ENCODE assay signal across 17 cellular contexts in the genomic region with DNA sequence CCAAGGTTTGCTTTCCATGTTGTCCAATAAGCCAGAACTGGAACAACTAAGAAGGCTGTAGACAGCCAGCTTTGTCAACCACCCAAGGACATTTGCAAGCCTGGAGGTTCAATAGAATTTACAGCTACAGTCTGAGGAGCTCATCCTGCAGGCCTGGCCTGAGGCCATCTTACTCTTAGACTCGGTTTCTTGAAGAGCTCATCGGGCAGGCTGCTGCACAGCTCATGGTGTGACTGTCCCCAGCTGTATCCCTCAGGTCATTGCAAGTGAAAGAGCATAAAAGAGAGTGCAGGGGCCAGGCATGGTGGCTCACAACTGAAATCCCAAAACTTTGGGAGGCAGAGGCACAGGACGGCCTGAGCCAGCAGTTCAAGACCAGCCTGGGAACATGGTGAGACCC.
A peak's percentile ranks its signal among the peaks of the same experiment; 100 is the strongest.
DNase-seq lines count a peak whose midpoint lies in the region; ATAC-seq, FAIRE-seq and TF ChIP-seq lines count a peak whose summit lies in the region.
"Had no signal": no experiment of that assay in that cellular context is flagged by ENCODE, and none has a peak within 500 bp of the region (broad histone marks: within the 10 kb centered on the region; RNA-seq: fewer than 3 reads in every experiment).

No MANE protein-coding gene starts in this region.

- H3K79me2 ChIP-seq in GM23338 (replicated peaks; ENCODE audit: insufficient read depth): no peaks in the 10 kb centered on the region

- no peak for TF ChIP-seq POLR2A in testis (IDR thresholded peaks at IDR 0.05)

- 63 to 71% methylated on average over 3 of the region's 3 CpGs for WGBS in testis, 2 donors

- ATAC-seq in esophagus mucosa (peak; percentile 8), GM23338 (no peak), GM18520 (IDR thresholded peaks at IDR 0.05; ENCODE audit: unreplicated experiment) (no peak)

- H3K9me3 ChIP-seq in testis: no peaks in the 10 kb centered on the region
- H3K9me3 ChIP-seq: BLaER1 treated with 17β-estradiol and CSF1 and Interleukin-3, amounts not matched to agents 10 nM and 100 nM had no signal

- H3K4me1 ChIP-seq in testis: no peaks in the 10 kb centered on the region
- no peaks in the 10 kb centered on the region for H3K4me1 ChIP-seq in GM23338 (ENCODE audit: insufficient read depth)
- H3K4me1 ChIP-seq: BLaER1 treated with 17β-estradiol and CSF1 and Interleukin-3, amounts not matched to agents 10 nM and 100 nM had no signal

- no peaks in the 10 kb centered on the region for H3K4me1 Mint-ChIP-seq in GM23338
- H3K4me1 Mint-ChIP-seq: CD4-positive, CD25-positive, alpha-beta regulatory T cell; IgD-negative memory B cell had no signal

- H3F3A ChIP-seq in GM23338 (replicated peaks; ENCODE audit: low read depth): no peaks in the 10 kb centered on the region

- H3K4me2 ChIP-seq in GM23338: no peak overlapping the region
- H3K4me2 ChIP-seq: BLaER1 treated with 17β-estradiol and CSF1 and Interleukin-3, amounts not matched to agents 10 nM and 100 nM had no signal

- H3K27ac Mint-ChIP-seq in GM23338: no peak overlapping the region
- H3K27ac Mint-ChIP-seq: CD4-positive, CD25-positive, alpha-beta regulatory T cell; IgD-negative memory B cell had no signal

- no peaks in the 10 kb centered on the region for H3K27me3 ChIP-seq in testis
- H3K27me3 ChIP-seq in GM23338 (ENCODE audit: insufficient read depth): no peaks in the 10 kb centered on the region
- H3K27me3 ChIP-seq: BLaER1 treated with 17β-estradiol and CSF1 and Interleukin-3, amounts not matched to agents 10 nM and 100 nM had no signal

- H3K36me3 Mint-ChIP-seq in GM23338 (ENCODE audit: low read depth): no peaks in the 10 kb centered on the region
- H3K36me3 Mint-ChIP-seq: CD4-positive, CD25-positive, alpha-beta regulatory T cell; IgD-negative memory B cell had no signal

- no peak overlapping the region for H3K27ac ChIP-seq in testis
- no peak overlapping the region for H3K27ac ChIP-seq in GM23338 (ENCODE audit: low read depth)
- H3K27ac ChIP-seq: BLaER1 treated with 17β-estradiol and CSF1 and Interleukin-3, amounts not matched to agents 10 nM and 100 nM; GM23248 had no signal

- no peak overlapping the region for H2AFZ ChIP-seq in GM23338
- H2AFZ ChIP-seq: GM23248 had no signal

- FAIRE-seq in RCC 7860 (lab: Jason Lieb, UNC): no peak
- FAIRE-seq: G401.6, GM12892 had no signal

- 0 out of 3 replicates have a peak, but pooled peaks have one; percentile 4 for TF ChIP-seq CTCF in GM12872 (IDR thresholded peaks at IDR 0.05; ENCODE audit: insufficient read depth, low read depth, low read length)
- TF ChIP-seq CTCF in testis (IDR thresholded peaks at IDR 0.05): no peak
- no peak for TF ChIP-seq CTCF in GM23338 (conservative IDR thresholded peaks at IDR 0.05; ENCODE audit: low read depth in 2 of 2)

- H3K4me3 ChIP-seq in testis: no peak overlapping the region
- no peak overlapping the region for H3K4me3 ChIP-seq in GM23338
- H3K4me3 ChIP-seq: BLaER1 treated with 17β-estradiol and CSF1 and Interleukin-3, amounts not matched to agents 10 nM and 100 nM; GM23248 had no signal

- no peaks in the 10 kb centered on the region for H3K9me3 Mint-ChIP-seq in GM23338
- H3K9me3 Mint-ChIP-seq: CD4-positive, CD25-positive, alpha-beta regulatory T cell; IgD-negative memory B cell had no signal

- H3K36me3 ChIP-seq in testis (ENCODE audit: low read depth, missing control alignments): no peaks in the 10 kb centered on the region
- no peaks in the 10 kb centered on the region for H3K36me3 ChIP-seq in GM23338 (ENCODE audit: insufficient read depth)
- H3K36me3 ChIP-seq: BLaER1 treated with 17β-estradiol and CSF1 and Interleukin-3, amounts not matched to agents 10 nM and 100 nM had no signal

- DNase-seq in M059J (ENCODE audit: low read depth): peak; percentile 39
- DNase-seq in testis: peak; percentile 22
- no peak for DNase-seq in RCC 7860 (ENCODE audit: low spot score)
- DNase-seq in GM23338 (ENCODE audit: low spot score): no peak
- DNase-seq: ACHN; CD4-positive, CD25-positive, alpha-beta regulatory T cell; DMS 273 treated with DMSO at 0.1 percent for 48 hours; DMS79; GM23248; H7 had no signal

- H3K27me3 Mint-ChIP-seq in GM23338 (ENCODE audit: insufficient read depth, low read depth, poor library complexity): peaks cover 5% of the 10 kb centered on the region

- no peaks in the 10 kb centered on the region for H3K9me2 ChIP-seq in GM23338 (ENCODE audit: insufficient read depth)

- intact Hi-C loops in testis (cut with DNase I; ENCODE audit: low total_unique reads): no loop called here

- H3K4me3 Mint-ChIP-seq in GM23338: no peak overlapping the region
- H3K4me3 Mint-ChIP-seq: CD4-positive, CD25-positive, alpha-beta regulatory T cell; IgD-negative memory B cell had no signal

- H4K20me1 ChIP-seq in GM23338 (replicated peaks; ENCODE audit: insufficient read depth): no peaks in the 10 kb centered on the region
- H4K20me1 ChIP-seq: BLaER1 treated with 17β-estradiol and CSF1 and Interleukin-3, amounts not matched to agents 10 nM and 100 nM had no signal

TF ChIP-seq in GM23338, 12 proteins besides CTCF, POLR2A, EP300 and RAD21 (continues in another document):
- TF ChIP-seq NANOG (IDR thresholded peaks at IDR 0.05; ENCODE audit: borderline replicate concordance): no peak
- no peak for TF ChIP-seq EZH2 (IDR thresholded peaks at IDR 0.05; ENCODE audit: low read depth, unreplicated experiment)
- TF ChIP-seq ZNF331 (CRISPR knock-in tag; IDR thresholded peaks at IDR 0.05; ENCODE audit: low read depth): no peak
- no peak for TF ChIP-seq STAT1 (IDR thresholded peaks at IDR 0.05; ENCODE audit: unreplicated experiment)
- TF ChIP-seq, protein P1, sequence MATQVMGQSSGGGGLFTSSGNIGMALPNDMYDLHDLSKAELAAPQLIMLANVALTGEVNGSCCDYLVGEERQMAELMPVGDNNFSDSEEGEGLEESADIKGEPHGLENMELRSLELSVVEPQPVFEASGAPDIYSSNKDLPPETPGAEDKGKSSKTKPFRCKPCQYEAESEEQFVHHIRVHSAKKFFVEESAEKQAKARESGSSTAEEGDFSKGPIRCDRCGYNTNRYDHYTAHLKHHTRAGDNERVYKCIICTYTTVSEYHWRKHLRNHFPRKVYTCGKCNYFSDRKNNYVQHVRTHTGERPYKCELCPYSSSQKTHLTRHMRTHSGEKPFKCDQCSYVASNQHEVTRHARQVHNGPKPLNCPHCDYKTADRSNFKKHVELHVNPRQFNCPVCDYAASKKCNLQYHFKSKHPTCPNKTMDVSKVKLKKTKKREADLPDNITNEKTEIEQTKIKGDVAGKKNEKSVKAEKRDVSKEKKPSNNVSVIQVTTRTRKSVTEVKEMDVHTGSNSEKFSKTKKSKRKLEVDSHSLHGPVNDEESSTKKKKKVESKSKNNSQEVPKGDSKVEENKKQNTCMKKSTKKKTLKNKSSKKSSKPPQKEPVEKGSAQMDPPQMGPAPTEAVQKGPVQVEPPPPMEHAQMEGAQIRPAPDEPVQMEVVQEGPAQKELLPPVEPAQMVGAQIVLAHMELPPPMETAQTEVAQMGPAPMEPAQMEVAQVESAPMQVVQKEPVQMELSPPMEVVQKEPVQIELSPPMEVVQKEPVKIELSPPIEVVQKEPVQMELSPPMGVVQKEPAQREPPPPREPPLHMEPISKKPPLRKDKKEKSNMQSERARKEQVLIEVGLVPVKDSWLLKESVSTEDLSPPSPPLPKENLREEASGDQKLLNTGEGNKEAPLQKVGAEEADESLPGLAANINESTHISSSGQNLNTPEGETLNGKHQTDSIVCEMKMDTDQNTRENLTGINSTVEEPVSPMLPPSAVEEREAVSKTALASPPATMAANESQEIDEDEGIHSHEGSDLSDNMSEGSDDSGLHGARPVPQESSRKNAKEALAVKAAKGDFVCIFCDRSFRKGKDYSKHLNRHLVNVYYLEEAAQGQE (IDR thresholded peaks at IDR 0.05; ENCODE audit: unreplicated experiment): no peak
- TF ChIP-seq JUNB (IDR thresholded peaks at IDR 0.05; ENCODE audit: unreplicated experiment): no peak
- TF ChIP-seq ZNF114 (CRISPR knock-in tag; IDR thresholded peaks at IDR 0.05): no peak
- TF ChIP-seq, protein P2, sequence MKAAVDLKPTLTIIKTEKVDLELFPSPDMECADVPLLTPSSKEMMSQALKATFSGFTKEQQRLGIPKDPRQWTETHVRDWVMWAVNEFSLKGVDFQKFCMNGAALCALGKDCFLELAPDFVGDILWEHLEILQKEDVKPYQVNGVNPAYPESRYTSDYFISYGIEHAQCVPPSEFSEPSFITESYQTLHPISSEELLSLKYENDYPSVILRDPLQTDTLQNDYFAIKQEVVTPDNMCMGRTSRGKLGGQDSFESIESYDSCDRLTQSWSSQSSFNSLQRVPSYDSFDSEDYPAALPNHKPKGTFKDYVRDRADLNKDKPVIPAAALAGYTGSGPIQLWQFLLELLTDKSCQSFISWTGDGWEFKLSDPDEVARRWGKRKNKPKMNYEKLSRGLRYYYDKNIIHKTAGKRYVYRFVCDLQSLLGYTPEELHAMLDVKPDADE (IDR thresholded peaks at IDR 0.05): no peak
- TF ChIP-seq CREB1 (CRISPR knock-in tag; IDR thresholded peaks at IDR 0.05; ENCODE audit: low read depth): no peak

Comparison
In these comparisons a context has a peak if more than half of its experiments do, and no peak if none do; other contexts are left out.
1. DNase-seq: peak in M059J (single experiment) and testis (single experiment); none in RCC 7860 (single experiment) and GM23338 (single experiment).